In the genomic region with DNA sequence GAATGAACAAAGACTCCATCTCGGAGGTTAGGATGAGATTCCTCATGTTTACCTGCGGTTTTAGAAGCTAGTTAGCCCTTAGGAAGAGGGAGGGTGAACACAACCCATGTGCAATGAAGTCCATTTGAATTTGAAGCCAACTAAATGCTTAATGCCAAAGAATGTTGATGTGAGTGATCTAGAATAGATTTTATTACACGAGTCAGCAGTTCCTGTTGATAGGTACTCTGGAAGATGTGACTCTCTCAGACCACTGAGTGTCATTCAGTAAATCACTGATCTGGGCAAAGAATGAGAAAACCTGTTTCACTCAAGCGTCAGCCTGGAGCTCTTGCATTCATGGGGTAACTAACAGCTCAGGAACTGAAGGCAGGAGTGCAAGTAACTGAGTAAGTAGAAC, we compare ENCODE assay signal across 26 cellular contexts.
A peak's percentile ranks its signal among the peaks of the same experiment; 100 is the strongest.
DNase-seq lines count a peak whose midpoint lies in the region; ATAC-seq, FAIRE-seq and TF ChIP-seq lines count a peak whose summit lies in the region.
"Had no signal": no experiment of that assay in that cellular context is flagged by ENCODE, and none has a peak within 500 bp of the region (broad histone marks: within the 10 kb centered on the region; RNA-seq: fewer than 3 reads in every experiment).

No MANE protein-coding gene starts in this region.

- BruUV-seq in HepG2 (replicated peaks; lab: Mats Ljungman, UMichigan) = no TSS peak
- no TSS peak for BruUV-seq in K562 (replicated peaks; lab: Mats Ljungman, UMichigan)

- H3K27me3 ChIP-seq in HepG2 (ENCODE audit: control insufficient read depth in 1 of 2, insufficient read depth in 2 of 2, low read length in 2 of 2) = peaks cover 0 to 20% of the 10 kb centered on the region in 2 experiments; a peak in 2 of 5 replicates
- no peaks in the 10 kb centered on the region for H3K27me3 ChIP-seq in right lobe of liver
- H3K27me3 ChIP-seq in K562 (ENCODE audit: control insufficient read depth in 2 of 2, insufficient read depth in 2 of 2, low read length in 2 of 2) = peaks cover 33 to 49% of the 10 kb centered on the region in 2 experiments
- H3K27me3 ChIP-seq in endodermal cell (ENCODE audit: control insufficient read depth, insufficient read depth, low read length, poor library complexity, severe bottlenecking) = no peaks in the 10 kb centered on the region
- H3K27me3 ChIP-seq: BE2C, BLaER1 had no signal

- H3K36me3 ChIP-seq in HepG2 (replicated peaks in 1 of 2; ENCODE audit: control insufficient read depth in 1 of 2, insufficient read depth in 2 of 2, low read length in 2 of 2) = no peaks in the 10 kb centered on the region
- no peaks in the 10 kb centered on the region for H3K36me3 ChIP-seq in right lobe of liver
- no peaks in the 10 kb centered on the region for H3K36me3 ChIP-seq in K562 (ENCODE audit: control insufficient read depth, insufficient read depth, low read length)
- H3K36me3 ChIP-seq in endodermal cell (ENCODE audit: control insufficient read depth, insufficient read depth, low read length) = peaks cover 32% of the 10 kb centered on the region
- H3K36me3 ChIP-seq: BE2C, BLaER1 had no signal

- in situ Hi-C loops in HepG2 (cut with HindIII; ENCODE audit: extremely low pct_ligation_motif_present, low pct_unique_long_range_greater_than_20kb) (no loop called here), K562 (cut with MboI) (no loop called here)

- H2AFZ ChIP-seq in HepG2 (ENCODE audit: low read length) (no peak overlapping the region), K562 (ENCODE audit: low read depth, low read length) (no peak overlapping the region)

- H3K27ac Mint-ChIP-seq in endodermal cell = no peak overlapping the region
- no peak overlapping the region for H3K27ac Mint-ChIP-seq in activated T-helper 17 cell treated with anti-CD3 and anti-CD28 coated beads, Interleukin-2, amount 50 U/mL, for 72 hours
- H3K27ac Mint-ChIP-seq: CD14-positive monocyte; CD4-positive, alpha-beta memory T cell; CD4-positive, CD25-positive, alpha-beta regulatory T cell had no signal

- TF ChIP-seq CTCF in HepG2 (CRISPR knock-in tag; IDR thresholded peaks at IDR 0.05) = no peak
- TF ChIP-seq CTCF in right lobe of liver (IDR thresholded peaks at IDR 0.05) = no peak
- TF ChIP-seq CTCF in K562 (IDR thresholded peaks at IDR 0.05 in 2 of 3, conservative IDR thresholded peaks at IDR 0.05 in 1 of 3; ENCODE audit: insufficient read depth in 2 of 3, low read depth in 1 of 3, low read length in 3 of 3) = no peak
- no peak for TF ChIP-seq CTCF in endodermal cell (conservative IDR thresholded peaks at IDR 0.05)

- no peak overlapping the region for H3K4me2 ChIP-seq in HepG2 (ENCODE audit: low read depth, low read length)
- H3K4me2 ChIP-seq in K562 (ENCODE audit: insufficient read depth, low read length) = no peak overlapping the region
- H3K4me2 ChIP-seq: BLaER1 had no signal

- intact Hi-C loops in HepG2 (cut with micrococcal nuclease; ENCODE audit: unreplicated experiment) = no loop called here
- intact Hi-C loops in right lobe of liver (cut with DNase I) = no loop called here
- intact Hi-C loops in K562 (cut with micrococcal nuclease) = no loop called here

- H3K4me3 Mint-ChIP-seq in endodermal cell = no peak overlapping the region
- H3K4me3 Mint-ChIP-seq in activated T-helper 17 cell treated with anti-CD3 and anti-CD28 coated beads, Interleukin-2, amount 50 U/mL, for 72 hours = no peak overlapping the region
- H3K4me3 Mint-ChIP-seq: CD14-positive monocyte; CD4-positive, alpha-beta memory T cell; CD4-positive, CD25-positive, alpha-beta regulatory T cell; CD8-positive, alpha-beta memory T cell had no signal

- H3K79me2 ChIP-seq in HepG2 (ENCODE audit: insufficient read depth, low read length) (no peaks in the 10 kb centered on the region), K562 (ENCODE audit: control insufficient read depth, insufficient read depth, low read length) (no peaks in the 10 kb centered on the region)

- peaks cover 25% of the 10 kb centered on the region for H3K27me3 Mint-ChIP-seq in endodermal cell (ENCODE audit: insufficient read depth)
- H3K27me3 Mint-ChIP-seq in activated T-helper 17 cell treated with anti-CD3 and anti-CD28 coated beads, Interleukin-2, amount 50 U/mL, for 72 hours = peaks cover 3% of the 10 kb centered on the region

- ATAC-seq in HepG2 = no peak
- ATAC-seq in right lobe of liver = no peak
- ATAC-seq in K562 = no peak
- no peak for ATAC-seq in activated T-helper 17 cell treated with anti-CD3 and anti-CD28 coated beads, Interleukin-2, amount 50 U/mL, for 72 hours (replicated peaks)
- no peak for ATAC-seq in GM21528 (IDR thresholded peaks at IDR 0.05; ENCODE audit: low FRiP score, unreplicated experiment)
- ATAC-seq: GM12878 had no signal

- FAIRE-seq in HepG2 (lab: Jason Lieb, UNC) (no peak), K562 (lab: Jason Lieb, UNC) (no peak)
- FAIRE-seq: GM12878, GM12892, GM18507 had no signal

- POLR2A ChIA-PET in HepG2 (lab: Yijun Ruan, JAX) (no interaction called here), K562 (lab: Yijun Ruan, JAX) (interaction anchor here (0.5 kb wide), 1 partner anchor 21 kb away, joined by 4 read pairs; no protein-coding TSS in a partner anchor)

- TF ChIP-seq RAD21 in HepG2 (CRISPR knock-in tag; IDR thresholded peaks at IDR 0.05) (no peak), K562 (CRISPR knock-in tag; conservative IDR thresholded peaks at IDR 0.05 in 1 of 2, IDR thresholded peaks at IDR 0.05 in 1 of 2) (no peak)

- H4K20me1 ChIP-seq in HepG2 (ENCODE audit: insufficient read depth, low read length) (no peaks in the 10 kb centered on the region), K562 (replicated peaks; ENCODE audit: control insufficient read depth, insufficient read depth, low read length) (no peaks in the 10 kb centered on the region)
- H4K20me1 ChIP-seq: BLaER1 had no signal

- no peak for DNase-seq in HepG2 (ENCODE audit: low spot score)
- no peak for DNase-seq in right lobe of liver
- DNase-seq in K562 (ENCODE audit: extremely low read depth in 1 of 4, low spot score in 3 of 4) = no peak
- peak; percentile 26 for DNase-seq in endodermal cell
- DNase-seq: ACHN; BE2C; C1 segment of cervical spinal cord; CD4-positive, alpha-beta memory T cell; CD4-positive, CD25-positive, alpha-beta regulatory T cell; CD8-positive, alpha-beta memory T cell; COR-L47; DMS 273 treated with DMSO at 0.1 percent for 48 hours; DMS153; DMS53; DMS79; DND-41; EL; GDM1 had no signal

- H3K27ac ChIP-seq in HepG2 (ENCODE audit: extremely low read length, insufficient read depth, low read length) (no peak overlapping the region), right lobe of liver (no peak overlapping the region), K562 (ENCODE audit: extremely low read depth, low read depth, low read length) (no peak overlapping the region), endodermal cell (ENCODE audit: low read depth, low read length) (no peak overlapping the region)
- H3K27ac ChIP-seq: 22Rv1, BLaER1 had no signal

- no peaks in the 10 kb centered on the region for H3K36me3 Mint-ChIP-seq in endodermal cell (ENCODE audit: low read depth)
- H3K36me3 Mint-ChIP-seq in activated T-helper 17 cell treated with anti-CD3 and anti-CD28 coated beads, Interleukin-2, amount 50 U/mL, for 72 hours (ENCODE audit: low read depth) = no peaks in the 10 kb centered on the region
- H3K36me3 Mint-ChIP-seq: CD14-positive monocyte; CD4-positive, alpha-beta memory T cell; CD4-positive, CD25-positive, alpha-beta regulatory T cell; CD8-positive, alpha-beta memory T cell had no signal

- TF ChIP-seq EP300 in HepG2 (IDR thresholded peaks at IDR 0.05; ENCODE audit: low read depth in 2 of 2, low read length in 2 of 2) (no peak), HepG2 (CRISPR knock-in tag; IDR thresholded peaks at IDR 0.05; ENCODE audit: borderline replicate concordance) (no peak), K562 (IDR thresholded peaks at IDR 0.05; ENCODE audit: low read length) (no peak)

- CTCF ChIA-PET in HepG2 (lab: Yijun Ruan, JAX; ENCODE audit: low intra/inter-chr PET ratio, low total read pairs) (no interaction called here), K562 (lab: Yijun Ruan, JAX; ENCODE audit: low intra/inter-chr PET ratio) (no interaction called here)

- H3K9me3 ChIP-seq in HepG2 (ENCODE audit: low read length) (no peaks in the 10 kb centered on the region), right lobe of liver (no peaks in the 10 kb centered on the region), K562 (replicated peaks; ENCODE audit: control insufficient read depth, insufficient read depth, low read depth, low read length) (no peaks in the 10 kb centered on the region), endodermal cell (ENCODE audit: control insufficient read depth, low read length) (no peaks in the 10 kb centered on the region)
- H3K9me3 ChIP-seq: BE2C, BLaER1 had no signal

- H3K9me1 ChIP-seq in K562 (ENCODE audit: control insufficient read depth, insufficient read depth, low read length) = no peaks in the 10 kb centered on the region

- no peak overlapping the region for H3K4me3 ChIP-seq in HepG2 (replicated peaks in 1 of 3; ENCODE audit: insufficient read depth in 1 of 3, low read depth in 2 of 3, low read length in 3 of 3)
- H3K4me3 ChIP-seq in right lobe of liver = no peak overlapping the region
- H3K4me3 ChIP-seq in K562 = no peak overlapping the region
- no peak overlapping the region for H3K4me3 ChIP-seq in endodermal cell (ENCODE audit: low read length)
- H3K4me3 ChIP-seq: BLaER1, GM12878 had no signal

- 13% methylated on average over 4 of the region's 4 CpGs for WGBS in HepG2 (ENCODE audit: low lambda C conversion rate)
- WGBS in right lobe of liver (ENCODE audit: insufficient coverage, low coverage, low lambda C conversion rate, missing lambda C conversion rate) = 74% methylated on average over 4 of the region's 4 CpGs
- 3% methylated on average over 4 of the region's 4 CpGs for WGBS in K562 (ENCODE audit: insufficient coverage, low coverage, missing lambda C conversion rate)
- 95 to 100% methylated on average over 4 of the region's 4 CpGs for WGBS in endodermal cell (ENCODE audit: insufficient coverage in 1 of 2, insufficient read length in 1 of 2), 2 experiments

- H3K9ac ChIP-seq in HepG2 (ENCODE audit: insufficient read depth, low read depth, low read length) (no peak overlapping the region), K562 (ENCODE audit: insufficient read depth in 1 of 2, low read depth in 2 of 2, low read length in 2 of 2) (no peak overlapping the region), endodermal cell (ENCODE audit: extremely low read depth, low read length, poor library complexity, severe bottlenecking) (no peak overlapping the region)
- H3K9ac ChIP-seq: BLaER1 had no signal

- TF ChIP-seq POLR2A in HepG2 (IDR thresholded peaks at IDR 0.05; ENCODE audit: insufficient read depth in 1 of 2, low read depth in 2 of 2, low read length in 2 of 2) (no peak), right lobe of liver (IDR thresholded peaks at IDR 0.05) (no peak), K562 (conservative IDR thresholded peaks at IDR 0.05) (no peak)

- H3K4me1 Mint-ChIP-seq in endodermal cell = peaks cover 20% of the 10 kb centered on the region
- H3K4me1 Mint-ChIP-seq in activated T-helper 17 cell treated with anti-CD3 and anti-CD28 coated beads, Interleukin-2, amount 50 U/mL, for 72 hours = no peaks in the 10 kb centered on the region
- H3K4me1 Mint-ChIP-seq: CD4-positive, alpha-beta memory T cell; CD4-positive, CD25-positive, alpha-beta regulatory T cell; CD8-positive, alpha-beta memory T cell had no signal

- H3K9me3 Mint-ChIP-seq in endodermal cell = no peaks in the 10 kb centered on the region
- H3K9me3 Mint-ChIP-seq in activated T-helper 17 cell treated with anti-CD3 and anti-CD28 coated beads, Interleukin-2, amount 50 U/mL, for 72 hours = no peaks in the 10 kb centered on the region
- H3K9me3 Mint-ChIP-seq: CD14-positive monocyte; CD4-positive, alpha-beta memory T cell; CD8-positive, alpha-beta memory T cell had no signal

- peaks cover 14% of the 10 kb centered on the region for H3K4me1 ChIP-seq in HepG2 (ENCODE audit: insufficient read depth, low read length)
- no peaks in the 10 kb centered on the region for H3K4me1 ChIP-seq in right lobe of liver
- no peaks in the 10 kb centered on the region for H3K4me1 ChIP-seq in K562 (replicated peaks in 1 of 2; ENCODE audit: control insufficient read depth in 2 of 2, insufficient read depth in 2 of 2, low read length in 2 of 2)
- peaks cover 16% of the 10 kb centered on the region for H3K4me1 ChIP-seq in endodermal cell (ENCODE audit: control insufficient read depth, insufficient read depth, low read length)
- H3K4me1 ChIP-seq: BE2C had no signal

Comparison
In these comparisons a context has a peak if more than half of its experiments do, and no peak if none do; other contexts are left out.
1. Of the 241 proteins assayed by ChIP-seq in both HepG2 and K562: peak only in HepG2: none; only in K562: MAFG; in both: MAFF and MAFK; in neither: 238.